ENCODE assay signal across 1 cellular context in genomic region chr3:123444744-123445143, GRCh38.
TF ChIP-seq lines count a peak whose summit lies in the region.

No MANE protein-coding gene starts in this region.

TF ChIP-seq in H1, 55 proteins besides CTCF, POLR2A, EP300 and RAD21:
- TF ChIP-seq CEBPB (IDR thresholded peaks at IDR 0.05; ENCODE audit: low read depth, low read length) (no peak), RBBP5 (IDR thresholded peaks at IDR 0.05; ENCODE audit: borderline replicate concordance, low read depth, low read length) (no peak), KDM4A (IDR thresholded peaks at IDR 0.05; ENCODE audit: low read depth, low read length, severe bottlenecking) (no peak), SP4 (IDR thresholded peaks at IDR 0.05; ENCODE audit: low read length) (no peak), BCL11A (IDR thresholded peaks at IDR 0.05; ENCODE audit: low read depth in 2 of 2, low read length in 2 of 2) (no peak), SIX5 (IDR thresholded peaks at IDR 0.05; ENCODE audit: low read depth, low read length) (no peak), SRF (IDR thresholded peaks at IDR 0.05; ENCODE audit: low read depth, low read length) (no peak), PHF8 (conservative IDR thresholded peaks at IDR 0.05; ENCODE audit: low read depth, low read length) (no peak), SP1 (IDR thresholded peaks at IDR 0.05; ENCODE audit: low read depth, low read length) (no peak), CTBP2 (IDR thresholded peaks at IDR 0.05; ENCODE audit: borderline replicate concordance, insufficient read depth, insufficient read length, low read length) (no peak), TEAD4 (IDR thresholded peaks at IDR 0.05; ENCODE audit: low read depth, low read length) (no peak), HDAC2 (IDR thresholded peaks at IDR 0.05; ENCODE audit: borderline replicate concordance in 1 of 2, low read depth in 2 of 2, low read length in 2 of 2) (no peak)
